ENCODE assay signal across 8 cellular contexts in genomic region chr17:62065611-62066468, GRCh38. TPM values are rescaled to one million over a fixed set of nuclear protein-coding genes. Genes with fewer than 3 reads are reported as not detected.
DNase-seq lines count a peak whose midpoint lies in the region; ATAC-seq and TF ChIP-seq lines count a peak whose summit lies in the region.

No MANE protein-coding gene starts in this region.

- peak; percentile 52 to 62 for TF ChIP-seq POLR2A in gastroesophageal sphincter (IDR thresholded peaks at IDR 0.05)

- CTCF ChIA-PET in activated naive CD4-positive, alpha-beta T cell treated with anti-CD3 and anti-CD28 coated beads, Interleukin-2, amount 10 ng/mL, durations not matched to agents 7 days and 5 days (lab: Charles Lee): interaction anchor here (0.6 to 1.6 kb wide), 11 partner anchors 10 to 1924 kb away, joined by 3 to 11 read pairs (median 5); no protein-coding TSS in a partner anchor

- peak; percentile 100 for ATAC-seq in gastroesophageal sphincter

- H3K36me3 ChIP-seq in gastroesophageal sphincter (peaks cover 0 to 2% of the 10 kb centered on the region in 2 donors), neutrophil (peaks cover 16% of the 10 kb centered on the region)

- H3K27me3 Mint-ChIP-seq in HFFc6 (ENCODE audit: insufficient read depth): peaks cover 3% of the 10 kb centered on the region; the same call in 1 of the 2 replicates
- H3K27me3 Mint-ChIP-seq in activated naive CD4-positive, alpha-beta T cell treated with anti-CD3 and anti-CD28 coated beads, Interleukin-2, amount 10 ng/mL, durations not matched to agents 7 days and 5 days: peaks cover 8% of the 10 kb centered on the region

- TF ChIP-seq CTCF in HFFc6 (IDR thresholded peaks at IDR 0.05): peak; percentile 97
- TF ChIP-seq CTCF in gastroesophageal sphincter (IDR thresholded peaks at IDR 0.05): peak; percentile 84 to 95 (median 90)
- TF ChIP-seq CTCF in neutrophil (IDR thresholded peaks at IDR 0.05): peak; percentile 94

- H3K27me3 ChIP-seq in gastroesophageal sphincter: no peaks in the 10 kb centered on the region
- no peaks in the 10 kb centered on the region for H3K27me3 ChIP-seq in neutrophil

- WGBS in gastroesophageal sphincter (ENCODE audit: low coverage in 1 of 2), 2 donors: 2 to 7% methylated on average over 9 to 32 of the region's 51 CpGs

- H3K4me3 ChIP-seq in GM08714 (ENCODE audit: low read length): peak overlapping the region; percentile 90
- H3K4me3 ChIP-seq in gastroesophageal sphincter: peak overlapping the region; percentile 98
- H3K4me3 ChIP-seq in neutrophil (ENCODE audit: low read depth in 1 of 2, low read length in 1 of 2): peak overlapping the region; percentile 77 to 95

- H3K4me3 Mint-ChIP-seq in HFFc6: peak overlapping the region; percentile 95
- H3K4me3 Mint-ChIP-seq in activated naive CD4-positive, alpha-beta T cell treated with anti-CD3 and anti-CD28 coated beads, Interleukin-2, amount 10 ng/mL, durations not matched to agents 7 days and 5 days: peak overlapping the region; percentile 93

- H3K9me3 ChIP-seq in gastroesophageal sphincter: no peaks in the 10 kb centered on the region
- H3K9me3 ChIP-seq in neutrophil: no peaks in the 10 kb centered on the region

- peaks cover 31% of the 10 kb centered on the region for H3K4me1 Mint-ChIP-seq in HFFc6 (ENCODE audit: low read depth)
- H3K4me1 Mint-ChIP-seq in activated naive CD4-positive, alpha-beta T cell treated with anti-CD3 and anti-CD28 coated beads, Interleukin-2, amount 10 ng/mL, durations not matched to agents 7 days and 5 days: peaks cover 31% of the 10 kb centered on the region

- in situ Hi-C loops in SK-MEL-5 (cut with HindIII; ENCODE audit: low pct_unique_long_range_greater_than_20kb, low sequenced_read_pairs): no loop called here

- peaks cover 4% of the 10 kb centered on the region; the same call in 1 of the 2 replicates for H3K36me3 Mint-ChIP-seq in HFFc6 (ENCODE audit: low read depth)
- peaks cover 17% of the 10 kb centered on the region for H3K36me3 Mint-ChIP-seq in activated naive CD4-positive, alpha-beta T cell treated with anti-CD3 and anti-CD28 coated beads, Interleukin-2, amount 10 ng/mL, durations not matched to agents 7 days and 5 days

- DNase-seq in HFFc6 (peak; percentile 97), NAMALWA (ENCODE audit: low spot score) (peak; percentile 98), SK-MEL-5 (ENCODE audit: low read depth, low spot score) (peak; percentile 100), substantia nigra (lab: John Stamatoyannopoulos, UW) (peak; percentile 79 to 99 (median 96))
- DNase-seq in activated naive CD4-positive, alpha-beta T cell treated with anti-CD3 and anti-CD28 coated beads, Interleukin-2, amount 10 ng/mL, durations not matched to agents 7 days and 5 days: peak; percentile 99

- TF ChIP-seq EP300 in gastroesophageal sphincter (IDR thresholded peaks at IDR 0.05): no peak

- no peaks in the 10 kb centered on the region for H3K9me3 Mint-ChIP-seq in HFFc6
- no peaks in the 10 kb centered on the region for H3K9me3 Mint-ChIP-seq in activated naive CD4-positive, alpha-beta T cell treated with anti-CD3 and anti-CD28 coated beads, Interleukin-2, amount 10 ng/mL, durations not matched to agents 7 days and 5 days

- H3K27ac ChIP-seq in gastroesophageal sphincter: peak overlapping the region; percentile 96 to 100 (median 98)
- peak overlapping the region; percentile 98 for H3K27ac ChIP-seq in neutrophil
- H3K27ac ChIP-seq in substantia nigra (ENCODE audit: low read depth, low read length, poor library complexity, severe bottlenecking): peak overlapping the region; percentile 94

- peaks cover 7 to 39% (median 8%) of the 10 kb centered on the region in 3 donors for H3K4me1 ChIP-seq in gastroesophageal sphincter
- H3K4me1 ChIP-seq in neutrophil (ENCODE audit: control insufficient read depth in 1 of 2, insufficient read depth in 1 of 2, low read depth in 1 of 2, low read length in 1 of 2): peaks cover 27 to 28% of the 10 kb centered on the region in 2 experiments

- peak overlapping the region; percentile 98 for H3K27ac Mint-ChIP-seq in HFFc6
- H3K27ac Mint-ChIP-seq in activated naive CD4-positive, alpha-beta T cell treated with anti-CD3 and anti-CD28 coated beads, Interleukin-2, amount 10 ng/mL, durations not matched to agents 7 days and 5 days: peak overlapping the region; percentile 97

RNA-seq across cellular contexts. Expression of gene MED13, which starts 0.8 kb away (rescaled TPM):
- 10 to 100 TPM; 29.0 to 40.5 (median 33.6) TPM for total RNA-seq in HFFc6 (2021; fragmentation: NEBNext Ultra II Directional; extraction: Animal tissue kit (Norgen Biotek cat#: 25700))
- 42.4 and 44.5 TPM in 2 replicates for total RNA-seq in SK-MEL-5 (2014; rRNA removed; shearing (Covaris generic))
- polyA plus RNA-seq in SK-MEL-5 (2015; cell fraction: cytosol; rRNA removed): 16.9 and 24.6 TPM in 2 replicates
- 26.4 and 28.0 TPM in 2 replicates for polyA plus RNA-seq in SK-MEL-5 (2015; cell fraction: nucleus; rRNA removed)
- total RNA-seq in gastroesophageal sphincter: 10 to 100 TPM; 34.5 to 64.9 (median 52.0) TPM

Comparison
In these comparisons a context has a peak if more than half of its experiments do, and no peak if none do; other contexts are left out.
1. Peak in every context shown above with its lines: DNase-seq, ATAC-seq, H3K4me3 ChIP-seq and H3K27ac ChIP-seq.